In the genomic region with DNA sequence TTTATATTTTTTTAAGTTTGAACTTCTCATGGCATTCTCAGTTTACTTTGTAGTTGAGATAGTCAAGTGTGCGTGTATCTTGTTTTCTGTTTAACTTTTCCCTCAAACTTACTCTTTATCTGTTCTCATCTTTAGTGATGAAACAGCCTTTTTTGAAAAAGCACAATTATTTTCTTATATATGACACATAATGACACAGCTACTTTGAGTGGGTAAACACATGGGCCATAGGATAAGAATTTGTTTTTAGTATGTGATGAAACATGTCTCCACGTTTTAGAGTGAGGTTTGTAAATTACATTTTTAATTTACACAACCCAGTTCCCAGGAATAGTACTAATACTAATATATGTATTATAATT, we compare ENCODE assay signal across 8 cellular contexts. TPM values are rescaled to one million over a fixed set of nuclear protein-coding genes. Genes with fewer than 3 reads are reported as not detected.
A peak's percentile ranks its signal among the peaks of the same experiment; 100 is the strongest.
DNase-seq lines count a peak whose midpoint lies in the region; ATAC-seq and TF ChIP-seq lines count a peak whose summit lies in the region.
"Had no signal": no experiment of that assay in that cellular context is flagged by ENCODE, and none has a peak within 500 bp of the region (broad histone marks: within the 10 kb centered on the region; RNA-seq: fewer than 3 reads in every experiment).

No MANE protein-coding gene starts in this region.

- peaks cover 16% of the 10 kb centered on the region for H3K36me3 Mint-ChIP-seq in activated B cell treated with CpG ODN at 0.5 μM for 24 hours (ENCODE audit: low read depth)

- no peaks in the 10 kb centered on the region for H3F3A ChIP-seq in smooth muscle cell (ENCODE audit: low read depth)

- TF ChIP-seq CTCF in HCT116 (IDR thresholded peaks at IDR 0.05 in 2 of 3, conservative IDR thresholded peaks at IDR 0.05 in 1 of 3; ENCODE audit: borderline replicate concordance in 1 of 3, insufficient read depth in 1 of 3, low read depth in 2 of 3, low read length in 2 of 3) (no peak), activated B cell treated with CpG ODN at 0.5 μM for 24 hours (IDR thresholded peaks at IDR 0.05) (no peak), foreskin fibroblast (IDR thresholded peaks at IDR 0.05; ENCODE audit: low read depth, low read length) (no peak), smooth muscle cell (IDR thresholded peaks at IDR 0.05; ENCODE audit: borderline replicate concordance, insufficient read depth, poor library complexity, severe bottlenecking) (no peak), GM13977 (IDR thresholded peaks at IDR 0.05; ENCODE audit: extremely low read depth, insufficient read depth, missing control alignments) (no peak)

- no peaks in the 10 kb centered on the region for H3K36me3 ChIP-seq in HCT116 (ENCODE audit: control insufficient read depth in 1 of 2, insufficient read depth in 2 of 2, low read length in 2 of 2)
- H3K36me3 ChIP-seq in smooth muscle cell (ENCODE audit: low read depth): no peaks in the 10 kb centered on the region
- H3K36me3 ChIP-seq: Peyer's patch had no signal

- TF ChIP-seq RAD21 in HCT116 (IDR thresholded peaks at IDR 0.05; ENCODE audit: low read depth): no peak

- DNase-seq in HCT116 (ENCODE audit: low read depth, low spot score) (no peak), activated B cell treated with CpG ODN at 0.5 μM for 24 hours (no peak), foreskin fibroblast (peak; percentile 43 to 70), smooth muscle cell (lab: John Stamatoyannopoulos, UW; ENCODE audit: unreplicated experiment) (no peak), AG20443 (ENCODE audit: low spot score) (no peak), GM13977 (ENCODE audit: low spot score) (no peak)
- DNase-seq: Peyer's patch had no signal

- intact Hi-C loops in HCT116 (cut with micrococcal nuclease) (loop anchor here (10.0 kb wide), 1 partner anchor 1790 kb away; no protein-coding TSS in a partner anchor), activated B cell treated with CpG ODN at 0.5 μM for 24 hours (cut with micrococcal nuclease) (loop anchor here (5.0 to 10.0 kb wide), 8 partner anchors 300 to 1828 kb away; a partner anchor contains a TSS)

- H3K4me3 ChIP-seq in HCT116 (replicated peaks in 1 of 2; ENCODE audit: low read depth in 1 of 2, low read length in 2 of 2) (no peak overlapping the region), foreskin fibroblast (ENCODE audit: low read depth in 1 of 2, low read length in 2 of 2) (peak overlapping the region; percentile 61 to 94), smooth muscle cell (peak overlapping the region; percentile 94)

- CTCF ChIA-PET in HCT116 (lab: Charles Lee): interaction anchor here (0.8 to 1.1 kb wide), 2 partner anchors 14 to 801 kb away, joined by 3 read pairs; no protein-coding TSS in a partner anchor
- CTCF ChIA-PET in activated B cell treated with CpG ODN at 0.5 μM for 24 hours (lab: Charles Lee): interaction anchor here (1.3 to 2.5 kb wide), 4 partner anchors 8 to 90 kb away, joined by 3 to 9 read pairs (median 8); no protein-coding TSS in a partner anchor

- no peaks in the 10 kb centered on the region for H3K27me3 Mint-ChIP-seq in activated B cell treated with CpG ODN at 0.5 μM for 24 hours

- H3K4me2 ChIP-seq in HCT116 (ENCODE audit: low read length) (peak overlapping the region; percentile 93; the same call in 1 of the 2 replicates), smooth muscle cell (peak overlapping the region; percentile 94)

- H2AFZ ChIP-seq in HCT116 (ENCODE audit: low read depth, low read length, poor library complexity, severe bottlenecking): no peak overlapping the region
- no peak overlapping the region for H2AFZ ChIP-seq in smooth muscle cell (ENCODE audit: low read depth)

- in situ Hi-C loops in GM13977 (cut with MboI; ENCODE audit: low pct_unique_long_range_greater_than_20kb, low sequenced_read_pairs, unreplicated experiment): no loop called here

- H4K20me1 ChIP-seq in HCT116 (ENCODE audit: insufficient read depth): 0 out of 2 replicates have a peak, but pooled peaks cover 5% of the 10 kb centered on the region
- peaks cover 50% of the 10 kb centered on the region for H4K20me1 ChIP-seq in smooth muscle cell (ENCODE audit: low read depth)

- ATAC-seq in HCT116: no peak
- no peak for ATAC-seq in activated B cell treated with CpG ODN at 0.5 μM for 24 hours (ENCODE audit: low read depth)
- ATAC-seq in HG03196 (IDR thresholded peaks at IDR 0.05; ENCODE audit: unreplicated experiment): no peak

- H3K9ac ChIP-seq in HCT116 (ENCODE audit: low read length): no peak overlapping the region
- peak overlapping the region; percentile 95 for H3K9ac ChIP-seq in smooth muscle cell (ENCODE audit: low read depth)

- H3K27me3 ChIP-seq in HCT116 (ENCODE audit: insufficient read depth, low read length): no peaks in the 10 kb centered on the region
- no peaks in the 10 kb centered on the region for H3K27me3 ChIP-seq in smooth muscle cell (ENCODE audit: low read depth)
- H3K27me3 ChIP-seq: Peyer's patch had no signal

- peaks cover 63% of the 10 kb centered on the region for H3K4me1 Mint-ChIP-seq in activated B cell treated with CpG ODN at 0.5 μM for 24 hours

- peak overlapping the region; percentile 98 for H3K27ac Mint-ChIP-seq in activated B cell treated with CpG ODN at 0.5 μM for 24 hours

- H3K4me1 ChIP-seq in HCT116 (ENCODE audit: control insufficient read depth in 1 of 2, insufficient read depth in 2 of 2, low read length in 2 of 2) (peaks cover 7 to 17% of the 10 kb centered on the region in 2 experiments; a peak in 3 of 4 replicates), smooth muscle cell (ENCODE audit: low read depth) (peaks cover 51% of the 10 kb centered on the region)

- TF ChIP-seq POLR2A in HCT116 (IDR thresholded peaks at IDR 0.05; ENCODE audit: borderline replicate concordance, extremely low read depth, insufficient read depth, insufficient read length): no peak

- RAD21 ChIA-PET in HCT116 (lab: Charles Lee; ENCODE audit: low non-redundant PET in 1 of 2, low total read pairs in 2 of 2, uncharacterized antibody in 2 of 2, unreplicated experiment in 2 of 2): no interaction called here

- 7% methylated on average over 2 of the region's 2 CpGs for WGBS in smooth muscle cell (ENCODE audit: low lambda C conversion rate)

- H3K27ac ChIP-seq in HCT116 (ENCODE audit: low read depth, low read length): no peak overlapping the region
- H3K27ac ChIP-seq in smooth muscle cell (ENCODE audit: low read depth): peak overlapping the region; percentile 75

- POLR2A ChIA-PET in HCT116 (lab: Charles Lee) (no interaction called here), activated B cell treated with CpG ODN at 0.5 μM for 24 hours (lab: Charles Lee) (interaction anchor here (1.1 kb wide), 1 partner anchor 54 kb away, joined by 3 read pairs; no protein-coding TSS in a partner anchor)

- H3K9me3 ChIP-seq in HCT116 (ENCODE audit: control insufficient read depth in 1 of 2, insufficient read depth in 1 of 2, low read depth in 1 of 2, low read length in 2 of 2) (no peaks in the 10 kb centered on the region), smooth muscle cell (replicated peaks; ENCODE audit: low read depth) (no peaks in the 10 kb centered on the region)
- H3K9me3 ChIP-seq: Peyer's patch had no signal

- H3K79me2 ChIP-seq in HCT116 (ENCODE audit: insufficient read depth, low read length) (peaks cover 70% of the 10 kb centered on the region), smooth muscle cell (ENCODE audit: low read depth) (peaks cover 82% of the 10 kb centered on the region)

- peak overlapping the region; percentile 99 for H3K4me3 Mint-ChIP-seq in activated B cell treated with CpG ODN at 0.5 μM for 24 hours

- no peaks in the 10 kb centered on the region for H3K9me2 ChIP-seq in HCT116 (ENCODE audit: insufficient read depth)

- no TSS peak for BruUV-seq in HCT116 (replicated peaks; lab: Mats Ljungman, UMichigan)

- no peaks in the 10 kb centered on the region for H3K9me3 Mint-ChIP-seq in activated B cell treated with CpG ODN at 0.5 μM for 24 hours

TF ChIP-seq in HCT116, 20 proteins besides CTCF, POLR2A, EP300 and RAD21:
- TF ChIP-seq SP1 (IDR thresholded peaks at IDR 0.05; ENCODE audit: low read depth) (no peak), JUND (IDR thresholded peaks at IDR 0.05) (no peak), ZFX (IDR thresholded peaks at IDR 0.05) (no peak), SIN3A (IDR thresholded peaks at IDR 0.05; ENCODE audit: low read depth) (no peak)
- TF ChIP-seq, protein P1, sequence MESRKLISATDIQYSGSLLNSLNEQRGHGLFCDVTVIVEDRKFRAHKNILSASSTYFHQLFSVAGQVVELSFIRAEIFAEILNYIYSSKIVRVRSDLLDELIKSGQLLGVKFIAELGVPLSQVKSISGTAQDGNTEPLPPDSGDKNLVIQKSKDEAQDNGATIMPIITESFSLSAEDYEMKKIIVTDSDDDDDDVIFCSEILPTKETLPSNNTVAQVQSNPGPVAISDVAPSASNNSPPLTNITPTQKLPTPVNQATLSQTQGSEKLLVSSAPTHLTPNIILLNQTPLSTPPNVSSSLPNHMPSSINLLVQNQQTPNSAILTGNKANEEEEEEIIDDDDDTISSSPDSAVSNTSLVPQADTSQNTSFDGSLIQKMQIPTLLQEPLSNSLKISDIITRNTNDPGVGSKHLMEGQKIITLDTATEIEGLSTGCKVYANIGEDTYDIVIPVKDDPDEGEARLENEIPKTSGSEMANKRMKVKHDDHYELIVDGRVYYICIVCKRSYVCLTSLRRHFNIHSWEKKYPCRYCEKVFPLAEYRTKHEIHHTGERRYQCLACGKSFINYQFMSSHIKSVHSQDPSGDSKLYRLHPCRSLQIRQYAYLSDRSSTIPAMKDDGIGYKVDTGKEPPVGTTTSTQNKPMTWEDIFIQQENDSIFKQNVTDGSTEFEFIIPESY (IDR thresholded peaks at IDR 0.05; ENCODE audit: extremely low read depth, insufficient replicate concordance, low read length): no peak
TF ChIP-seq in HCT116: peak in this region for 0.

RNA-seq across cellular contexts. Expression of a gene that starts 3.2 kb away (rescaled TPM):
- total RNA-seq in HCT116 (2021; ENCODE audit: unreplicated experiment) (11.0 TPM), activated B cell treated with CpG ODN at 0.5 μM for 24 hours (19.0 and 23.0 TPM in 2 replicates), smooth muscle cell (133 and 167 TPM in 2 replicates)
- polyA plus RNA-seq in HCT116 (2012): 7.4 and 9.7 TPM in 2 replicates
- 48.9 and 67.8 TPM in 2 replicates for polyA plus RNA-seq in smooth muscle cell

Comparison
In these comparisons a context has a peak if more than half of its experiments do, and no peak if none do; other contexts are left out.
1. DNase-seq: peak in foreskin fibroblast (2 of 2); none in HCT116 (single experiment), activated B cell treated with CpG ODN at 0.5 μM for 24 hours (single experiment), smooth muscle cell (single experiment), AG20443 (single experiment) and GM13977 (single experiment).
2. H3K4me3 ChIP-seq: peak in foreskin fibroblast (2 of 2) and smooth muscle cell (single experiment); none in HCT116 (0 of 2).